Comparison of ENCODE assay signal across 12 cellular contexts in genomic region chr1:161047436-161048420, GRCh38. TPM values are rescaled to one million over a fixed set of nuclear protein-coding genes. Genes with fewer than 3 reads are reported as not detected.
DNase-seq lines count a peak whose midpoint lies in the region; ATAC-seq and TF ChIP-seq lines count a peak whose summit lies in the region.
"Had no signal": no experiment of that assay in that cellular context is flagged by ENCODE, and none has a peak within 500 bp of the region (broad histone marks: within the 10 kb centered on the region; RNA-seq: fewer than 3 reads in every experiment).

No MANE protein-coding gene starts in this region.

- CTCF ChIA-PET in activated CD8-positive, alpha-beta T cell treated with anti-CD3 and anti-CD28 coated beads for 36 hours (lab: Charles Lee), result interaction anchor here (0.8 to 7.5 kb wide), 5 partner anchors 15 to 51 kb away, joined by 3 to 79 read pairs (median 5); partner anchors contain the start of genes ARHGAP30, F11R and KLHDC9
- CTCF ChIA-PET in WTC11 (lab: Charles Lee), result interaction anchor here (0.6 to 1.1 kb wide), 3 partner anchors 9 to 49 kb away, joined by 3 to 5 read pairs (median 3); partner anchors contain the start of genes F11R and TSTD1

- H3K4me3 Mint-ChIP-seq in stimulated activated naive CD8-positive, alpha-beta T cell treated with anti-CD3 and anti-CD28 coated beads, Interleukin-15, Interleukin-2, amounts not matched to agents 100 ng/mL and 50 ng/mL, for 24 hours, result no peak overlapping the region
- peak overlapping the region; percentile 84 for H3K4me3 Mint-ChIP-seq in activated CD8-positive, alpha-beta T cell treated with anti-CD3 and anti-CD28 coated beads for 36 hours
- H3K4me3 Mint-ChIP-seq in WTC11, result no peak overlapping the region

- TF ChIP-seq POLR2A in testis (IDR thresholded peaks at IDR 0.05) (no peak), thyroid gland (IDR thresholded peaks at IDR 0.05) (no peak)

- H3K27ac ChIP-seq in mucosa of rectum (ENCODE audit: low read depth in 2 of 2, low read length in 2 of 2) (peak overlapping the region; percentile 20 to 98), testis (no peak overlapping the region), psoas muscle (no peak overlapping the region), thyroid gland (no peak overlapping the region)
- H3K27ac ChIP-seq: C4-2B had no signal

- peaks cover 35% of the 10 kb centered on the region for H3K4me1 Mint-ChIP-seq in stimulated activated naive CD8-positive, alpha-beta T cell treated with anti-CD3 and anti-CD28 coated beads, Interleukin-15, Interleukin-2, amounts not matched to agents 100 ng/mL and 50 ng/mL, for 24 hours (ENCODE audit: low read depth)
- peaks cover 25% of the 10 kb centered on the region for H3K4me1 Mint-ChIP-seq in activated CD8-positive, alpha-beta T cell treated with anti-CD3 and anti-CD28 coated beads for 36 hours (ENCODE audit: low read depth)
- peaks cover 17% of the 10 kb centered on the region for H3K4me1 Mint-ChIP-seq in WTC11

- no peak overlapping the region for H3K9ac ChIP-seq in mucosa of rectum (ENCODE audit: low read depth in 1 of 2, low read length in 2 of 2)

- 82 to 89% methylated on average over 12 to 18 of the region's 18 CpGs for WGBS in testis, 2 donors
- 94 to 96% (median 94%) methylated on average over 18 of the region's 18 CpGs for WGBS in psoas muscle, 3 donors
- WGBS in thyroid gland, 2 donors, result 94 to 98% methylated on average over 13 to 14 of the region's 18 CpGs

- intact Hi-C loops in activated CD8-positive, alpha-beta T cell treated with anti-CD3 and anti-CD28 coated beads for 36 hours (cut with micrococcal nuclease), result no loop called here
- intact Hi-C loops in testis (cut with DNase I; ENCODE audit: low total_unique reads) (no loop called here), psoas muscle (cut with DNase I) (loop anchor here (5.0 kb wide), 2 partner anchors 85 to 105 kb away; partner anchors contain the start of genes DEDD (in 1 of the 2) and UFC1 (in 1 of the 2)), thyroid gland (cut with DNase I) (loop anchor here (10.0 kb wide), 1 partner anchor 47 kb away; the partner anchor contains the start of gene KLHDC9)

- H3K36me3 Mint-ChIP-seq in stimulated activated naive CD8-positive, alpha-beta T cell treated with anti-CD3 and anti-CD28 coated beads, Interleukin-15, Interleukin-2, amounts not matched to agents 100 ng/mL and 50 ng/mL, for 24 hours (ENCODE audit: low read depth), result peaks cover 55% of the 10 kb centered on the region
- peaks cover 61% of the 10 kb centered on the region for H3K36me3 Mint-ChIP-seq in activated CD8-positive, alpha-beta T cell treated with anti-CD3 and anti-CD28 coated beads for 36 hours (ENCODE audit: low read depth)
- H3K36me3 Mint-ChIP-seq in WTC11, result peaks cover 24% of the 10 kb centered on the region

- H3K9me3 Mint-ChIP-seq in stimulated activated naive CD8-positive, alpha-beta T cell treated with anti-CD3 and anti-CD28 coated beads, Interleukin-15, Interleukin-2, amounts not matched to agents 100 ng/mL and 50 ng/mL, for 24 hours, result no peaks in the 10 kb centered on the region
- no peaks in the 10 kb centered on the region for H3K9me3 Mint-ChIP-seq in activated CD8-positive, alpha-beta T cell treated with anti-CD3 and anti-CD28 coated beads for 36 hours
- H3K9me3 Mint-ChIP-seq in WTC11, result peaks cover 26% of the 10 kb centered on the region

- ATAC-seq in stimulated activated naive CD8-positive, alpha-beta T cell treated with anti-CD3 and anti-CD28 coated beads, Interleukin-15, Interleukin-2, amounts not matched to agents 100 U/mL and 50 U/mL, for 24 hours, result no peak
- no peak for ATAC-seq in activated CD8-positive, alpha-beta T cell treated with anti-CD3 and anti-CD28 coated beads for 36 hours
- no peak for ATAC-seq in WTC11
- ATAC-seq in psoas muscle, result no peak

- H3K4me3 ChIP-seq in mucosa of rectum (ENCODE audit: low read length in 2 of 2), result no peak overlapping the region
- no peak overlapping the region for H3K4me3 ChIP-seq in testis
- H3K4me3 ChIP-seq in psoas muscle, result no peak overlapping the region
- H3K4me3 ChIP-seq in thyroid gland (replicated peaks in 1 of 3), result no peak overlapping the region
- H3K4me3 ChIP-seq: MG63 had no signal

- H3K36me3 ChIP-seq in mucosa of rectum (ENCODE audit: control insufficient read depth in 2 of 2, insufficient read depth in 2 of 2, low read length in 2 of 2) (peaks cover 4 to 14% of the 10 kb centered on the region in 2 donors), testis (ENCODE audit: low read depth, missing control alignments) (no peaks in the 10 kb centered on the region), psoas muscle (ENCODE audit: insufficient read depth in 1 of 2, low read depth in 1 of 2) (peaks cover 0 to 4% of the 10 kb centered on the region in 2 donors), thyroid gland (peaks cover 0 to under 1% of the 10 kb centered on the region in 2 donors)

- H3K4me1 ChIP-seq in mucosa of rectum (ENCODE audit: control insufficient read depth in 2 of 2, insufficient read depth in 2 of 2, low read length in 2 of 2) (peaks cover 6 to 22% of the 10 kb centered on the region in 2 donors), testis (peaks cover 8% of the 10 kb centered on the region), psoas muscle (peaks cover 15% of the 10 kb centered on the region), thyroid gland (peaks cover 9 to 17% of the 10 kb centered on the region in 2 donors)

- no peaks in the 10 kb centered on the region for H3K27me3 Mint-ChIP-seq in stimulated activated naive CD8-positive, alpha-beta T cell treated with anti-CD3 and anti-CD28 coated beads, Interleukin-15, Interleukin-2, amounts not matched to agents 100 ng/mL and 50 ng/mL, for 24 hours
- H3K27me3 Mint-ChIP-seq in activated CD8-positive, alpha-beta T cell treated with anti-CD3 and anti-CD28 coated beads for 36 hours, result no peaks in the 10 kb centered on the region
- peaks cover 38% of the 10 kb centered on the region for H3K27me3 Mint-ChIP-seq in WTC11 (ENCODE audit: low read depth)

- H3K27me3 ChIP-seq in mucosa of rectum (ENCODE audit: control insufficient read depth in 2 of 2, insufficient read depth in 2 of 2, low read length in 2 of 2) (no peaks in the 10 kb centered on the region), testis (no peaks in the 10 kb centered on the region), psoas muscle (ENCODE audit: insufficient read depth in 3 of 3, low read length in 2 of 3) (peaks cover 0 to 2% (median 0%) of the 10 kb centered on the region in 3 donors), thyroid gland (no peaks in the 10 kb centered on the region)
- H3K27me3 ChIP-seq: MG63 had no signal

- peak overlapping the region; percentile 96 for H3K27ac Mint-ChIP-seq in stimulated activated naive CD8-positive, alpha-beta T cell treated with anti-CD3 and anti-CD28 coated beads, Interleukin-15, Interleukin-2, amounts not matched to agents 100 ng/mL and 50 ng/mL, for 24 hours
- H3K27ac Mint-ChIP-seq in activated CD8-positive, alpha-beta T cell treated with anti-CD3 and anti-CD28 coated beads for 36 hours, result peak overlapping the region; percentile 98
- H3K27ac Mint-ChIP-seq in WTC11, result no peak overlapping the region

- DNase-seq in stimulated activated naive CD8-positive, alpha-beta T cell treated with anti-CD3 and anti-CD28 coated beads, Interleukin-15, Interleukin-2, amounts not matched to agents 100 U/mL and 50 U/mL, for 24 hours, result no peak
- DNase-seq in activated CD8-positive, alpha-beta T cell treated with anti-CD3 and anti-CD28 coated beads for 36 hours, result no peak
- DNase-seq in testis (no peak), WTC11 (ENCODE audit: low spot score) (no peak), psoas muscle (no peak), thyroid gland (no peak)
- DNase-seq: activated gamma-delta T cell treated with Interleukin-2 at 50 U/mL for 16 hours, MG63, NCI-H446 treated with DMSO at 0.1 percent for 48 hours had no signal

- TF ChIP-seq CTCF in activated CD8-positive, alpha-beta T cell treated with anti-CD3 and anti-CD28 coated beads for 36 hours (IDR thresholded peaks at IDR 0.05), result no peak
- no peak for TF ChIP-seq CTCF in testis (IDR thresholded peaks at IDR 0.05)
- TF ChIP-seq CTCF in WTC11 (IDR thresholded peaks at IDR 0.05), result no peak
- no peak for TF ChIP-seq CTCF in psoas muscle (IDR thresholded peaks at IDR 0.05)
- TF ChIP-seq CTCF in thyroid gland (IDR thresholded peaks at IDR 0.05), result no peak

- H3K9me3 ChIP-seq in mucosa of rectum (ENCODE audit: control insufficient read depth in 2 of 2, low read length in 2 of 2) (no peaks in the 10 kb centered on the region), testis (no peaks in the 10 kb centered on the region), psoas muscle (no peaks in the 10 kb centered on the region), thyroid gland (no peaks in the 10 kb centered on the region)

- POLR2A ChIA-PET in activated CD8-positive, alpha-beta T cell treated with anti-CD3 and anti-CD28 coated beads for 36 hours (lab: Charles Lee), result interaction anchor here (0.6 to 4.8 kb wide), 17 partner anchors 7 to 232 kb away, joined by 3 to 99 read pairs (median 6); partner anchors contain the start of genes ARHGAP30, F11R, KLHDC9 and NIT1
- POLR2A ChIA-PET in WTC11 (lab: Charles Lee), result interaction anchor here (3.0 kb wide), 1 partner anchor 21 kb away, joined by 11 read pairs; the partner anchor contains the start of gene ARHGAP30

RNA-seq across cellular contexts. Expression of gene USF1, which starts 2.0 kb away (rescaled TPM):
- total RNA-seq in activated CD8-positive, alpha-beta T cell treated with anti-CD3 and anti-CD28 coated beads for 36 hours, result 10 to 100 TPM; 50.0 to 52.1 TPM
- total RNA-seq in testis (10 to 100 TPM; 50.8 to 61.9 TPM), WTC11 (2021) (55.9 to 65.6 TPM (median 57.8 TPM) in 3 replicates), psoas muscle (10 to 100 TPM; 29.8 to 50.6 (median 37.3) TPM), thyroid gland (10 to 100 TPM; 56.0 to 71.0 (median 70.3) TPM)
- polyA plus RNA-seq in testis (ENCODE audit: insufficient read depth, low read depth, low replicate concordance) (38.8 TPM), psoas muscle (10 to 100 TPM; 40.0 to 68.1 (median 58.8) TPM)

RNA-seq across cellular contexts. Expression of gene TSTD1, which starts 9.0 kb away (rescaled TPM):
- 10 to 100 TPM; 70.8 to 78.7 TPM for total RNA-seq in activated CD8-positive, alpha-beta T cell treated with anti-CD3 and anti-CD28 coated beads for 36 hours
- total RNA-seq in testis (100 to 1,000 TPM; 100 to 103 TPM), WTC11 (2021) (74.5 to 107 TPM (median 100 TPM) in 3 replicates), psoas muscle (10 to 100 TPM in 2 of 4 donors, 1 to 10 TPM in 2; 2.5 to 33.9 (median 8.2) TPM), thyroid gland (100 to 1,000 TPM; 256 to 466 (median 320) TPM)
- polyA plus RNA-seq in testis (ENCODE audit: insufficient read depth, low read depth, low replicate concordance) (52.2 TPM), psoas muscle (10 to 100 TPM in 2 of 3 donors, 1 to 10 TPM in 1; 9.3 to 20.5 (median 10.4) TPM)

RNA-seq across cellular contexts. Expression of gene ARHGAP30, which starts 22.0 kb away (rescaled TPM):
- 100 to 1,000 TPM; 174 to 175 TPM for total RNA-seq in activated CD8-positive, alpha-beta T cell treated with anti-CD3 and anti-CD28 coated beads for 36 hours
- total RNA-seq in testis (1 to 10 TPM in 1 of 2 donors, under 1 TPM in 1; 0.79 to 1.6 TPM), WTC11 (2021) (0.39 to 0.92 TPM (median 0.52 TPM) in 3 replicates), psoas muscle (1 to 10 TPM; 1.6 to 3.3 (median 1.8) TPM), thyroid gland (1 to 10 TPM; 1.4 to 3.5 (median 2.9) TPM)
- polyA plus RNA-seq in testis (ENCODE audit: insufficient read depth, low read depth, low replicate concordance) (5.4 TPM), psoas muscle (under 1 TPM; 0.44 to 0.73 (median 0.47) TPM)

RNA-seq across cellular contexts. Expression of gene F11R, which starts 26.8 kb away (rescaled TPM):
- 10 to 100 TPM; 19.0 to 20.9 TPM for total RNA-seq in activated CD8-positive, alpha-beta T cell treated with anti-CD3 and anti-CD28 coated beads for 36 hours
- total RNA-seq in testis, result 10 to 100 TPM; 34.5 to 38.3 TPM
- 54.0 TPM for polyA plus RNA-seq in testis (ENCODE audit: insufficient read depth, low read depth, low replicate concordance)
- total RNA-seq in WTC11 (2021), result 202 to 213 TPM (median 203 TPM) in 3 replicates
- total RNA-seq in psoas muscle, result 10 to 100 TPM in 1 of 4 donors, 1 to 10 TPM in 3; 5.1 to 13.8 (median 8.6) TPM
- 1 to 10 TPM; 2.9 to 5.2 (median 3.6) TPM for polyA plus RNA-seq in psoas muscle
- total RNA-seq in thyroid gland, result 100 to 1,000 TPM in 2 of 4 donors, 10 to 100 TPM in 2; 80.8 to 122 (median 98.3) TPM

RNA-seq across cellular contexts. Expression of gene NECTIN4, which starts 41.6 kb away (rescaled TPM):
- not detected for total RNA-seq in activated CD8-positive, alpha-beta T cell treated with anti-CD3 and anti-CD28 coated beads for 36 hours
- 1 to 10 TPM in 1 of 2 donors, under 1 TPM in 1; 0.63 to 1.2 TPM for total RNA-seq in testis
- polyA plus RNA-seq in testis (ENCODE audit: insufficient read depth, low read depth, low replicate concordance), result 1.3 TPM
- total RNA-seq in WTC11 (2021), result 0.46 to 1.7 TPM (median 0.48 TPM) in 3 replicates
- not detected for total RNA-seq in psoas muscle
- polyA plus RNA-seq in psoas muscle, result under 1 TPM in 2 of 3 donors, not detected in 1; 0.01 to 0.03 TPM
- total RNA-seq in thyroid gland, result under 1 TPM in 1 of 4 donors, not detected in 3; 0.27 TPM

Comparison
In these comparisons a context has a peak if more than half of its experiments do, and no peak if none do; other contexts are left out.
1. H3K27ac ChIP-seq: peak in mucosa of rectum (2 of 2); none in testis (0 of 2), psoas muscle (single experiment) and thyroid gland (0 of 3).
2. RNA of gene ARHGAP30, which starts 22.0 kb away (total RNA-seq): 174 to 175 TPM in activated CD8-positive, alpha-beta T cell treated with anti-CD3 and anti-CD28 coated beads for 36 hours; 1.4 to 3.5 TPM in thyroid gland, 1.6 to 3.3 TPM in psoas muscle, 0.79 to 1.6 TPM in testis and 0.39 to 0.92 TPM in WTC11; every median in the first group is over 10 times any median in the second.
3. intact Hi-C loops: an anchor here in psoas muscle (5.0 kb wide) and thyroid gland (10.0 kb wide); none called in activated CD8-positive, alpha-beta T cell treated with anti-CD3 and anti-CD28 coated beads for 36 hours and testis.